In genomic region chr9:83030391-83031107, GRCh38 we compare ENCODE assay signal across 22 cellular contexts. TPM values are rescaled to one million over a fixed set of nuclear protein-coding genes. Genes with fewer than 3 reads are reported as not detected.
"Had no signal": no experiment of that assay in that cellular context is flagged by ENCODE, and none has a peak within 500 bp of the region (broad histone marks: within the 10 kb centered on the region; RNA-seq: fewer than 3 reads in every experiment).

No MANE protein-coding gene starts in this region.

- H3K27ac ChIP-seq: body of pancreas, psoas muscle, tibial artery, uterus had no signal

- H3K4me3 ChIP-seq: body of pancreas, psoas muscle, tibial artery, uterus had no signal

- H3K27me3 Mint-ChIP-seq: activated B cell treated with CpG ODN at 0.5 μM for 24 hours; activated T-helper 17 cell treated with anti-CD3 and anti-CD28 coated beads, Interleukin-2, amount 50 U/mL, for 72 hours had no signal

- H3K9me3 Mint-ChIP-seq: activated B cell treated with CpG ODN at 0.5 μM for 24 hours; activated CD8-positive, alpha-beta T cell treated with anti-CD3 and anti-CD28 coated beads for 36 hours; activated naive CD8-positive, alpha-beta T cell treated with anti-CD3 and anti-CD28 coated beads for 36 hours; T-helper 2 cell treated with Interferon-gamma antibody and Interleukin-4, amounts not matched to agents 5 μg/mL and 100 μg/mL, for 36 hours had no signal

- H3K36me3 ChIP-seq: tibial artery, uterus had no signal

- H3K36me3 Mint-ChIP-seq: activated naive CD8-positive, alpha-beta T cell treated with anti-CD3 and anti-CD28 coated beads for 36 hours; naive thymus-derived CD8-positive, alpha-beta T cell had no signal

- H3K4me3 Mint-ChIP-seq: activated B cell treated with CpG ODN at 0.5 μM for 24 hours; activated CD8-positive, alpha-beta T cell treated with anti-CD3 and anti-CD28 coated beads for 36 hours; activated naive CD8-positive, alpha-beta T cell treated with anti-CD3 and anti-CD28 coated beads for 36 hours; activated T-helper 17 cell treated with anti-CD3 and anti-CD28 coated beads, Interleukin-2, amount 50 U/mL, for 72 hours; naive thymus-derived CD8-positive, alpha-beta T cell; T-helper 2 cell treated with Interferon-gamma antibody and Interleukin-4, amounts not matched to agents 5 μg/mL and 100 μg/mL, for 36 hours had no signal

- H3K4me1 Mint-ChIP-seq: activated B cell treated with CpG ODN at 0.5 μM for 24 hours; activated naive CD8-positive, alpha-beta T cell treated with anti-CD3 and anti-CD28 coated beads for 36 hours; activated T-helper 17 cell treated with anti-CD3 and anti-CD28 coated beads, Interleukin-2, amount 50 U/mL, for 72 hours; naive thymus-derived CD8-positive, alpha-beta T cell had no signal

- H3K27ac Mint-ChIP-seq: activated B cell treated with CpG ODN at 0.5 μM for 24 hours; activated CD8-positive, alpha-beta T cell treated with anti-CD3 and anti-CD28 coated beads for 36 hours; activated naive CD8-positive, alpha-beta T cell treated with anti-CD3 and anti-CD28 coated beads for 36 hours; activated T-helper 17 cell treated with anti-CD3 and anti-CD28 coated beads, Interleukin-2, amount 50 U/mL, for 72 hours; naive thymus-derived CD8-positive, alpha-beta T cell; T-helper 2 cell treated with Interferon-gamma antibody and Interleukin-4, amounts not matched to agents 5 μg/mL and 100 μg/mL, for 36 hours had no signal

- DNase-seq: activated B cell treated with CpG ODN at 0.5 μM for 24 hours; activated CD4-positive, alpha-beta T cell treated with anti-CD3 and anti-CD28 coated beads for 48 hours; activated CD8-positive, alpha-beta T cell treated with anti-CD3 and anti-CD28 coated beads for 36 hours; activated naive CD4-positive, alpha-beta T cell; activated naive CD8-positive, alpha-beta T cell treated with anti-CD3 and anti-CD28 coated beads for 36 hours; activated T-cell treated with anti-CD3 and anti-CD28 coated beads, Interleukin-2, amount 50 U/mL, for 1 hour; amygdala; body of pancreas; caudate nucleus; erythroblast; mesendoderm; naive thymus-derived CD8-positive, alpha-beta T cell; psoas muscle; right cardiac atrium; stimulated activated CD4-positive, alpha-beta T cell treated with anti-CD3 and anti-CD28 coated beads, Interleukin-2, amount 100 ng/mL, for 24 hours; stimulated activated naive CD8-positive, alpha-beta T cell treated with anti-CD3 and anti-CD28 coated beads, Interleukin-15, Interleukin-2, amounts not matched to agents 100 U/mL and 50 U/mL, for 24 hours; substantia nigra; tibial artery; uterus had no signal

- H3K27me3 ChIP-seq: body of pancreas, tibial artery, uterus had no signal

- H3K9me3 ChIP-seq: body of pancreas, psoas muscle, tibial artery, uterus had no signal

- ATAC-seq: activated CD8-positive, alpha-beta T cell treated with anti-CD3 and anti-CD28 coated beads for 36 hours; activated T-helper 17 cell treated with anti-CD3 and anti-CD28 coated beads, Interleukin-2, amount 50 U/mL, for 72 hours; body of pancreas; naive thymus-derived CD8-positive, alpha-beta T cell; psoas muscle; right cardiac atrium; stimulated activated naive CD8-positive, alpha-beta T cell treated with anti-CD3 and anti-CD28 coated beads, Interleukin-15, Interleukin-2, amounts not matched to agents 100 U/mL and 50 U/mL, for 24 hours had no signal

- H3K4me1 ChIP-seq: psoas muscle, tibial artery, uterus had no signal

RNA-seq across cellular contexts. Expression of gene RASEF, which starts 32.4 kb away (rescaled TPM):
- total RNA-seq: activated B cell treated with CpG ODN at 0.5 μM for 24 hours; activated CD8-positive, alpha-beta T cell treated with anti-CD3 and anti-CD28 coated beads for 36 hours; activated naive CD8-positive, alpha-beta T cell treated with anti-CD3 and anti-CD28 coated beads for 36 hours; activated T-helper 17 cell treated with anti-CD3 and anti-CD28 coated beads, Interleukin-2, amount 50 U/mL, for 72 hours; naive thymus-derived CD8-positive, alpha-beta T cell; osteocyte had no signal
- polyA plus RNA-seq: naive thymus-derived CD8-positive, alpha-beta T cell had no signal
